1 cellular context compared by ENCODE assay signal in genomic region chr15:54803139-54803808, GRCh38.
A peak's percentile ranks its signal among the peaks of the same experiment; 100 is the strongest.
TF ChIP-seq lines count a peak whose summit lies in the region.

No MANE protein-coding gene starts in this region.

TF ChIP-seq in GM12878, 131 proteins besides CTCF, POLR2A, EP300 and RAD21 (continued from another document):
- TF ChIP-seq NFIC (IDR thresholded peaks at IDR 0.05; ENCODE audit: low read depth, low read length) (0 out of 2 replicates have a peak, but pooled peaks have one; percentile 39), CREM (IDR thresholded peaks at IDR 0.05; ENCODE audit: low read depth) (no peak), ZNF217 (IDR thresholded peaks at IDR 0.05) (peak; percentile 79), DPF2 (IDR thresholded peaks at IDR 0.05) (peak; percentile 87; the same call in 1 of the 2 replicates), SRF (IDR thresholded peaks at IDR 0.05; ENCODE audit: low read depth in 2 of 2, low read length in 2 of 2) (no peak), CEBPB (IDR thresholded peaks at IDR 0.05; ENCODE audit: borderline replicate concordance in 1 of 2, low read depth in 2 of 2, low read length in 2 of 2) (peak in 1 of 2 experiments; percentile 23; a peak in 1 of 4 replicates), CBX5 (IDR thresholded peaks at IDR 0.05; ENCODE audit: low read depth) (no peak), SMARCA5 (IDR thresholded peaks at IDR 0.05) (0 out of 2 replicates have a peak, but pooled peaks have one; percentile 33), ZNF207 (IDR thresholded peaks at IDR 0.05; ENCODE audit: borderline replicate concordance) (no peak), ZNF24 (IDR thresholded peaks at IDR 0.05) (peak; percentile 76), SMC3 (IDR thresholded peaks at IDR 0.05; ENCODE audit: borderline replicate concordance, low read length) (no peak), POU2F2 (IDR thresholded peaks at IDR 0.05; ENCODE audit: borderline replicate concordance, low read depth, low read length) (no peak), ATF7 (IDR thresholded peaks at IDR 0.05; ENCODE audit: low read depth) (peak; percentile 57; the same call in 1 of the 2 replicates), MYC (IDR thresholded peaks at IDR 0.05; ENCODE audit: insufficient read depth, insufficient read length, insufficient replicate concordance, low read length, severe bottlenecking) (no peak), JUNB (IDR thresholded peaks at IDR 0.05) (peak; percentile 19; the same call in 1 of the 2 replicates), MAX (IDR thresholded peaks at IDR 0.05; ENCODE audit: low read depth, low read length) (no peak), SREBF1 (IDR thresholded peaks at IDR 0.05; ENCODE audit: low read length) (no peak), ESRRA (IDR thresholded peaks at IDR 0.05; ENCODE audit: low read length) (no peak), CREB1 (IDR thresholded peaks at IDR 0.05; ENCODE audit: low read depth) (no peak), GATAD2B (conservative IDR thresholded peaks at IDR 0.05; ENCODE audit: low read depth) (no peak), ZNF384 (IDR thresholded peaks at IDR 0.05; ENCODE audit: borderline replicate concordance, low read depth, low read length) (peak; percentile 71; the same call in 1 of the 2 replicates), MYB (IDR thresholded peaks at IDR 0.05; ENCODE audit: borderline replicate concordance, low read depth, low read length) (no peak), MTA2 (IDR thresholded peaks at IDR 0.05; ENCODE audit: low read depth) (peak; percentile 49; the same call in 1 of the 2 replicates), ATF2 (IDR thresholded peaks at IDR 0.05; ENCODE audit: low read length) (0 out of 2 replicates have a peak, but pooled peaks have one; percentile 24), IRF3 (IDR thresholded peaks at IDR 0.05) (no peak), NBN (IDR thresholded peaks at IDR 0.05) (0 out of 2 replicates have a peak, but pooled peaks have one; percentile 30), EED (IDR thresholded peaks at IDR 0.05; ENCODE audit: low read depth) (no peak), RAD51 (IDR thresholded peaks at IDR 0.05) (0 out of 2 replicates have a peak, but pooled peaks have one; percentile 35), ZZZ3 (IDR thresholded peaks at IDR 0.05; ENCODE audit: control insufficient read depth, insufficient read length, low read depth) (no peak), CBX3 (IDR thresholded peaks at IDR 0.05; ENCODE audit: borderline replicate concordance, low read depth) (no peak), IKZF2 (IDR thresholded peaks at IDR 0.05) (peak in 1 of 2 experiments; percentile 22; a peak in 1 of 4 replicates), TCF3 (IDR thresholded peaks at IDR 0.05; ENCODE audit: borderline replicate concordance, insufficient read depth, low read depth, low read length) (no peak), IKZF1 (conservative IDR thresholded peaks at IDR 0.05) (0 out of 2 replicates have a peak, but pooled peaks have one; percentile 9)
- TF ChIP-seq, protein P1, sequence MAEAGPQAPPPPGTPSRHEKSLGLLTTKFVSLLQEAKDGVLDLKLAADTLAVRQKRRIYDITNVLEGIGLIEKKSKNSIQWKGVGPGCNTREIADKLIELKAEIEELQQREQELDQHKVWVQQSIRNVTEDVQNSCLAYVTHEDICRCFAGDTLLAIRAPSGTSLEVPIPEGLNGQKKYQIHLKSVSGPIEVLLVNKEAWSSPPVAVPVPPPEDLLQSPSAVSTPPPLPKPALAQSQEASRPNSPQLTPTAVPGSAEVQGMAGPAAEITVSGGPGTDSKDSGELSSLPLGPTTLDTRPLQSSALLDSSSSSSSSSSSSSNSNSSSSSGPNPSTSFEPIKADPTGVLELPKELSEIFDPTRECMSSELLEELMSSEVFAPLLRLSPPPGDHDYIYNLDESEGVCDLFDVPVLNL (IDR thresholded peaks at IDR 0.05; ENCODE audit: low read depth, low read length) = no peak
